Comparison of ENCODE assay signal across 2 cellular contexts in the genomic region with DNA sequence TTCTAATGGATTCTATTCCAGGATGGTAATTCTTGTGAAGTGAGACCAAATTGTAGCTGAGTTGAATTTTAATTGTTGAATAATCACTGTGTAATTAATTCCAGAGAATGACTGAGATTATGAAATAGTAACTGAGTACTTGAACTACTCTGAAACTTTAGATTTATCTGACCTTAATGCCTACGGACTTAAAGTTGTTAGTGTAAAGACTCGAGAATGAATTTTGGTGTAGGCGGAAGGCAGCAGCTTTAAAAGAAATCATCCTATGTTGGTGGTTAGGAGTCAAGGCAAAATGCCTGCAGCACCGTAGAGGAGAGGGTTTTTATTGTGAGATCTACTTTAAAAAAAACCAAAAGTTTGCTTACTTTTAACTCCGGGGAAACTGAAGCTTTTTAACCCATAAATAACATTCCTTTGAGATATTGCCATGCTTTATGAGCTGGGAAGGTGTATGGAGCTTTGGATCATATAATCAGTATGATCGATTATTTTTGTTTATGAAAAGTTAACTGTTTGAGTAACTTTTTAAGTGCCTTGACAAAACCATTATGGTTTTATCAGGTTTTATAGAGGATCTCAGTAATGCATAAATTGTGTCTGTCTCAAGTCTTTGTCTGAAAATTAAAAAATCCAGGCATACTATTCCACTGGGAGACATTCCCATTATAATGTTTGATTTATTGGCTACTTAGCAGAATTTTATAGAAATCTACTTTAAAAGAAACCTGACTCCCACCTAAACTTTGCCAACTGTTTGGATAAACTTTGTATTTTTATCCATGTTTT.
TF ChIP-seq lines count a peak whose summit lies in the region.

No MANE protein-coding gene starts in this region.

TF ChIP-seq in IMR-90, 13 proteins besides CTCF, POLR2A, EP300 and RAD21:
- TF ChIP-seq MAFK (IDR thresholded peaks at IDR 0.05; ENCODE audit: low read depth, low read length) (no peak), SMC3 (IDR thresholded peaks at IDR 0.05; ENCODE audit: low read depth, low read length) (no peak), FOS (IDR thresholded peaks at IDR 0.05; ENCODE audit: low read depth, low read length) (no peak), BHLHE40 (IDR thresholded peaks at IDR 0.05; ENCODE audit: low read depth, low read length) (no peak), MAZ (IDR thresholded peaks at IDR 0.05; ENCODE audit: borderline replicate concordance, low read depth, low read length) (no peak), RCOR1 (IDR thresholded peaks at IDR 0.05; ENCODE audit: insufficient replicate concordance, low read length) (no peak)
- TF ChIP-seq, protein P1, sequence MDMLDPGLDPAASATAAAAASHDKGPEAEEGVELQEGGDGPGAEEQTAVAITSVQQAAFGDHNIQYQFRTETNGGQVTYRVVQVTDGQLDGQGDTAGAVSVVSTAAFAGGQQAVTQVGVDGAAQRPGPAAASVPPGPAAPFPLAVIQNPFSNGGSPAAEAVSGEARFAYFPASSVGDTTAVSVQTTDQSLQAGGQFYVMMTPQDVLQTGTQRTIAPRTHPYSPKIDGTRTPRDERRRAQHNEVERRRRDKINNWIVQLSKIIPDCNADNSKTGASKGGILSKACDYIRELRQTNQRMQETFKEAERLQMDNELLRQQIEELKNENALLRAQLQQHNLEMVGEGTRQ (IDR thresholded peaks at IDR 0.05; ENCODE audit: low read depth, low read length) = no peak

TF ChIP-seq in HepG2, 621 proteins besides CTCF, POLR2A, EP300 and RAD21:
- TF ChIP-seq PTBP1 (IDR thresholded peaks at IDR 0.05; ENCODE audit: low read depth, low read length, poor library complexity, severe bottlenecking) = no peak
- TF ChIP-seq, protein P2, sequence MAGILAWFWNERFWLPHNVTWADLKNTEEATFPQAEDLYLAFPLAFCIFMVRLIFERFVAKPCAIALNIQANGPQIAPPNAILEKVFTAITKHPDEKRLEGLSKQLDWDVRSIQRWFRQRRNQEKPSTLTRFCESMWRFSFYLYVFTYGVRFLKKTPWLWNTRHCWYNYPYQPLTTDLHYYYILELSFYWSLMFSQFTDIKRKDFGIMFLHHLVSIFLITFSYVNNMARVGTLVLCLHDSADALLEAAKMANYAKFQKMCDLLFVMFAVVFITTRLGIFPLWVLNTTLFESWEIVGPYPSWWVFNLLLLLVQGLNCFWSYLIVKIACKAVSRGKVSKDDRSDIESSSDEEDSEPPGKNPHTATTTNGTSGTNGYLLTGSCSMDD (CRISPR knock-in tag; IDR thresholded peaks at IDR 0.05) = no peak
- TF ChIP-seq BRD4 (CRISPR knock-in tag; IDR thresholded peaks at IDR 0.05) = no peak
- TF ChIP-seq, protein P3, sequence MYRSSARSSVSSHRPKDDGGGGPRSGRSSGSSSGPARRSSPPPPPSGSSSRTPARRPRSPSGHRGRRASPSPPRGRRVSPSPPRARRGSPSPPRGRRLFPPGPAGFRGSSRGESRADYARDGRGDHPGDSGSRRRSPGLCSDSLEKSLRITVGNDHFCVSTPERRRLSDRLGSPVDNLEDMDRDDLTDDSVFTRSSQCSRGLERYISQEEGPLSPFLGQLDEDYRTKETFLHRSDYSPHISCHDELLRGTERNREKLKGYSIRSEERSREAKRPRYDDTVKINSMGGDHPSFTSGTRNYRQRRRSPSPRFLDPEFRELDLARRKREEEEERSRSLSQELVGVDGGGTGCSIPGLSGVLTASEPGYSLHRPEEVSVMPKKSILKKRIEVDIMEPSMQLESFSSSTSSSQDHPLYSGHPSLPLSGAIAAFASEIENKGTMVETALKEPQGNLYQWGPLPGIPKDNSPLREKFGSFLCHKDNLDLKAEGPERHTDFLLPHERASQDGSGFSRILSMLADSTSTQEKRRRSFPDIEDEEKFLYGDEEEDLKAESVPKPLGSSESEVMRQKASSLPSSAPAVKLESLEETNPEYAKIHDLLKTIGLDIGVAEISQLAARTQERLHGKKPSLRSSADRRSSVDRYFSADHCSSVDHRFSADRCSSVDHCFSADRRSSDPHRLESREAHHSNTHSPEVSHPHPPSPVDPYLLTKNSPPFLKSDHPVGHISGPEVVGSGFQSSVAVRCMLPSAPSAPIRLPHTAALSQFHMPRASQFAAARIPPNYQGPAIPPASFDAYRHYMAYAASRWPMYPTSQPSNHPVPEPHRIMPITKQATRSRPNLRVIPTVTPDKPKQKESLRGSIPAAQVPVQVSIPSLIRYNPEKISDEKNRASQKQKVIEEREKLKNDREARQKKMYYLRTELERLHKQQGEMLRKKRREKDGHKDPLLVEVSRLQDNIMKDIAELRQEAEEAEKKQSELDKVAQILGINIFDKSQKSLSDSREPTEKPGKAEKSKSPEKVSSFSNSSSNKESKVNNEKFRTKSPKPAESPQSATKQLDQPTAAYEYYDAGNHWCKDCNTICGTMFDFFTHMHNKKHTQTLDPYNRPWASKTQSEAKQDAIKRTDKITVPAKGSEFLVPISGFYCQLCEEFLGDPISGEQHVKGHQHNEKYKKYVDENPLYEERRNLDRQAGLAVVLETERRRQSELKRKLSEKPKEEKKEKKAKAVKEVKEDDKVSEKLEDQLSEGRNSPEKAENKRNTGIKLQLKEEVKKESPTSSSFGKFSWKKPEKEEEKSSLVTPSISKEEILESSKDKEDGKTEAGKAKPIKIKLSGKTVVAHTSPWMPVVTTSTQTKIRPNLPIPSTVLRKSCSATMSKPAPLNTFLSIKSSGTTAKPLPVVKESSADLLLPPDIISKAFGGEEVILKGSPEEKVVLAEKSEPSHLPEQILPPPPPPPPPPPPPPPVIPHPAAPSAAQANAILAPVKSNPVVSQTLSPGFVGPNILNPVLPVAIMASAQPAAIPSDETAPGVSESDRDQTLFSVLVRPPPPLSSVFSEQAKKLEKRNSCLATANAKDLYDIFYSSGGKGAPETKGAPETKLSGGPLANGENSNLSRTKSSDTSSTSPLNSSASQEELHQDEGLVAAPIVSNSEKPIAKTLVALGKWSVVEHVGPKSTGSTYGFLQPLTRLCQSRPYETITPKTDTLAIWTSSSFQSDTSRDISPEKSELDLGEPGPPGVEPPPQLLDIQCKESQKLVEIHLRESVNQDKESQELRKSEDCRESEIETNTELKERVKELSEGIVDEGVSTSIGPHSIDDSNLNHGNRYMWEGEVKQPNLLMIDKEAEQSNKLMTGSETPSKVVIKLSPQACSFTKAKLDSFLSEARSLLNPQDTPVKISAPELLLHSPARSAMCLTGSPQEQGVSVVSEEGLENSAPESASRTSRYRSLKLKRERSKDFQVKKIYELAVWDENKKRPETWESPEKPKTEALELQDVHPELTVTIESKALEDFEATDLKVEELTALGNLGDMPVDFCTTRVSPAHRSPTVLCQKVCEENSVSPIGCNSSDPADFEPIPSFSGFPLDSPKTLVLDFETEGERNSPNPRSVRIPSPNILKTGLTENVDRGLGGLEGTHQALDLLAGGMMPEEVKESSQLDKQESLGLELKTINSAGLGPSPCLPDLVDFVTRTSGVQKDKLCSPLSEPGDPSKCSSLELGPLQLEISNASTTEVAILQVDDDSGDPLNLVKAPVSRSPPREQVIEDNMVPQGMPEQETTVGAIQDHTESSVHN (CRISPR knock-in tag; IDR thresholded peaks at IDR 0.05) = no peak
- TF ChIP-seq, protein P4, sequence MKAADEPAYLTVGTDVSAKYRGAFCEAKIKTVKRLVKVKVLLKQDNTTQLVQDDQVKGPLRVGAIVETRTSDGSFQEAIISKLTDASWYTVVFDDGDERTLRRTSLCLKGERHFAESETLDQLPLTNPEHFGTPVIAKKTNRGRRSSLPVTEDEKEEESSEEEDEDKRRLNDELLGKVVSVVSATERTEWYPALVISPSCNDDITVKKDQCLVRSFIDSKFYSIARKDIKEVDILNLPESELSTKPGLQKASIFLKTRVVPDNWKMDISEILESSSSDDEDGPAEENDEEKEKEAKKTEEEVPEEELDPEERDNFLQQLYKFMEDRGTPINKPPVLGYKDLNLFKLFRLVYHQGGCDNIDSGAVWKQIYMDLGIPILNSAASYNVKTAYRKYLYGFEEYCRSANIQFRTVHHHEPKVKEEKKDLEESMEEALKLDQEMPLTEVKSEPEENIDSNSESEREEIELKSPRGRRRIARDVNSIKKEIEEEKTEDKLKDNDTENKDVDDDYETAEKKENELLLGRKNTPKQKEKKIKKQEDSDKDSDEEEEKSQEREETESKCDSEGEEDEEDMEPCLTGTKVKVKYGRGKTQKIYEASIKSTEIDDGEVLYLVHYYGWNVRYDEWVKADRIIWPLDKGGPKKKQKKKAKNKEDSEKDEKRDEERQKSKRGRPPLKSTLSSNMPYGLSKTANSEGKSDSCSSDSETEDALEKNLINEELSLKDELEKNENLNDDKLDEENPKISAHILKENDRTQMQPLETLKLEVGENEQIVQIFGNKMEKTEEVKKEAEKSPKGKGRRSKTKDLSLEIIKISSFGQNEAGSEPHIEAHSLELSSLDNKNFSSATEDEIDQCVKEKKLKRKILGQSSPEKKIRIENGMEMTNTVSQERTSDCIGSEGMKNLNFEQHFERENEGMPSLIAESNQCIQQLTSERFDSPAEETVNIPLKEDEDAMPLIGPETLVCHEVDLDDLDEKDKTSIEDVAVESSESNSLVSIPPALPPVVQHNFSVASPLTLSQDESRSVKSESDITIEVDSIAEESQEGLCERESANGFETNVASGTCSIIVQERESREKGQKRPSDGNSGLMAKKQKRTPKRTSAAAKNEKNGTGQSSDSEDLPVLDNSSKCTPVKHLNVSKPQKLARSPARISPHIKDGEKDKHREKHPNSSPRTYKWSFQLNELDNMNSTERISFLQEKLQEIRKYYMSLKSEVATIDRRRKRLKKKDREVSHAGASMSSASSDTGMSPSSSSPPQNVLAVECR (CRISPR knock-in tag; IDR thresholded peaks at IDR 0.05; ENCODE audit: borderline replicate concordance) = no peak
- no peak for TF ChIP-seq ZNF230 (CRISPR knock-in tag; IDR thresholded peaks at IDR 0.05)
- TF ChIP-seq, protein P5, sequence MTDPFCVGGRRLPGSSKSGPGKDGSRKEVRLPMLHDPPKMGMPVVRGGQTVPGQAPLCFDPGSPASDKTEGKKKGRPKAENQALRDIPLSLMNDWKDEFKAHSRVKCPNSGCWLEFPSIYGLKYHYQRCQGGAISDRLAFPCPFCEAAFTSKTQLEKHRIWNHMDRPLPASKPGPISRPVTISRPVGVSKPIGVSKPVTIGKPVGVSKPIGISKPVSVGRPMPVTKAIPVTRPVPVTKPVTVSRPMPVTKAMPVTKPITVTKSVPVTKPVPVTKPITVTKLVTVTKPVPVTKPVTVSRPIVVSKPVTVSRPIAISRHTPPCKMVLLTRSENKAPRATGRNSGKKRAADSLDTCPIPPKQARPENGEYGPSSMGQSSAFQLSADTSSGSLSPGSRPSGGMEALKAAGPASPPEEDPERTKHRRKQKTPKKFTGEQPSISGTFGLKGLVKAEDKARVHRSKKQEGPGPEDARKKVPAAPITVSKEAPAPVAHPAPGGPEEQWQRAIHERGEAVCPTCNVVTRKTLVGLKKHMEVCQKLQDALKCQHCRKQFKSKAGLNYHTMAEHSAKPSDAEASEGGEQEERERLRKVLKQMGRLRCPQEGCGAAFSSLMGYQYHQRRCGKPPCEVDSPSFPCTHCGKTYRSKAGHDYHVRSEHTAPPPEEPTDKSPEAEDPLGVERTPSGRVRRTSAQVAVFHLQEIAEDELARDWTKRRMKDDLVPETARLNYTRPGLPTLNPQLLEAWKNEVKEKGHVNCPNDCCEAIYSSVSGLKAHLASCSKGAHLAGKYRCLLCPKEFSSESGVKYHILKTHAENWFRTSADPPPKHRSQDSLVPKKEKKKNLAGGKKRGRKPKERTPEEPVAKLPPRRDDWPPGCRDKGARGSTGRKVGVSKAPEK (CRISPR knock-in tag; IDR thresholded peaks at IDR 0.05; ENCODE audit: borderline replicate concordance) = no peak
- no peak for TF ChIP-seq JUND (CRISPR knock-in tag; IDR thresholded peaks at IDR 0.05)
- TF ChIP-seq, protein P6, sequence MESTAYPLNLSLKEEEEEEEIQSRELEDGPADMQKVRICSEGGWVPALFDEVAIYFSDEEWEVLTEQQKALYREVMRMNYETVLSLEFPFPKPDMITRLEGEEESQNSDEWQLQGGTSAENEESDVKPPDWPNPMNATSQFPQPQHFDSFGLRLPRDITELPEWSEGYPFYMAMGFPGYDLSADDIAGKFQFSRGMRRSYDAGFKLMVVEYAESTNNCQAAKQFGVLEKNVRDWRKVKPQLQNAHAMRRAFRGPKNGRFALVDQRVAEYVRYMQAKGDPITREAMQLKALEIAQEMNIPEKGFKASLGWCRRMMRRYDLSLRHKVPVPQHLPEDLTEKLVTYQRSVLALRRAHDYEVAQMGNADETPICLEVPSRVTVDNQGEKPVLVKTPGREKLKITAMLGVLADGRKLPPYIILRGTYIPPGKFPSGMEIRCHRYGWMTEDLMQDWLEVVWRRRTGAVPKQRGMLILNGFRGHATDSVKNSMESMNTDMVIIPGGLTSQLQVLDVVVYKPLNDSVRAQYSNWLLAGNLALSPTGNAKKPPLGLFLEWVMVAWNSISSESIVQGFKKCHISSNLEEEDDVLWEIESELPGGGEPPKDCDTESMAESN (CRISPR knock-in tag; conservative IDR thresholded peaks at IDR 0.05) = no peak
- no peak for TF ChIP-seq MAFG (CRISPR knock-in tag; IDR thresholded peaks at IDR 0.05)
- no peak for TF ChIP-seq SNAI1 (CRISPR knock-in tag; IDR thresholded peaks at IDR 0.05; ENCODE audit: borderline replicate concordance)
- TF ChIP-seq ZNF441 (CRISPR knock-in tag; IDR thresholded peaks at IDR 0.05; ENCODE audit: borderline replicate concordance) = no peak
- TF ChIP-seq MATR3 (CRISPR knock-in tag; IDR thresholded peaks at IDR 0.05) = no peak
- TF ChIP-seq ZNF713 (CRISPR knock-in tag; IDR thresholded peaks at IDR 0.05) = no peak
- TF ChIP-seq SOX5 (CRISPR knock-in tag; IDR thresholded peaks at IDR 0.05; ENCODE audit: borderline replicate concordance) = no peak
